Comparison of ENCODE assay signal across 8 cellular contexts in the genomic region with DNA sequence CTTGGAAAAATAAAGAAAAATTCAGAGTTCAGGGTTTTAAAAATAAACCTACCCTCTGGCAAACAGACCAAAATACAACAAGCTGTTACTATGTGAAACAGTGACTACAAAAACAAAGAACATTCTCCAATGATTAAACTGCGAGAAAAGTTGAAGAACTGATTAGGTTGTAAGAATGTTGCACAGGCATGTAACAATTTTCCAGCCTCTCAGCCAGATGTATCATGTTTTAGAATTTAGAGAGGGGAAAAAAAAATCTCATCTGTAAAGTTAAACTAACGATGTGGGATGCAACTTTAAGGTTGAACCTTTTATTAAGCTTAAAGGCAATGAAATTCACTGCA.
A peak's percentile ranks its signal among the peaks of the same experiment; 100 is the strongest.
DNase-seq lines count a peak whose midpoint lies in the region; ATAC-seq and TF ChIP-seq lines count a peak whose summit lies in the region.

No MANE protein-coding gene starts in this region.

- H3K4me3 ChIP-seq in SK-N-MC: peak overlapping the region; percentile 76
- H3K4me3 ChIP-seq in prostate gland: no peak overlapping the region

- peak overlapping the region; percentile 58 for H3K9ac ChIP-seq in SK-N-MC (ENCODE audit: insufficient read length)

- H3K27me3 ChIP-seq in foreskin keratinocyte: peaks cover 14% of the 10 kb centered on the region
- no peaks in the 10 kb centered on the region for H3K27me3 ChIP-seq in prostate gland (replicated peaks; ENCODE audit: insufficient read depth)

- H3K9me3 ChIP-seq in SK-N-MC (ENCODE audit: low read depth, low read length) (no peaks in the 10 kb centered on the region), prostate gland (no peaks in the 10 kb centered on the region), T-helper 17 cell (ENCODE audit: control insufficient read depth, low read length, poor library complexity, severe bottlenecking) (no peaks in the 10 kb centered on the region)

- WGBS in prostate gland: 10% methylated on average over 2 of the region's 2 CpGs

- H3K36me3 ChIP-seq in SK-N-MC (ENCODE audit: insufficient read depth, low read length) (no peaks in the 10 kb centered on the region), prostate gland (no peaks in the 10 kb centered on the region)

- H3K4me1 Mint-ChIP-seq in Calu3 (ENCODE audit: low read depth, unreplicated experiment) (peaks cover 31% of the 10 kb centered on the region), T-helper 17 cell (peaks cover 4% of the 10 kb centered on the region)

- intact Hi-C loops in Calu3 (cut with micrococcal nuclease; ENCODE audit: unreplicated experiment): loop anchor here (5.0 kb wide), 1 partner anchor 41 kb away; no protein-coding TSS in a partner anchor
- intact Hi-C loops in prostate gland (cut with DNase I): loop anchor here (5.0 kb wide), 1 partner anchor 46 kb away; no protein-coding TSS in a partner anchor

- CTCF ChIA-PET in Calu3 (lab: Charles Lee): no interaction called here

- H3K27me3 Mint-ChIP-seq in Calu3 (ENCODE audit: unreplicated experiment) (no peaks in the 10 kb centered on the region), T-helper 17 cell (peaks cover 4% of the 10 kb centered on the region)

- no TSS peak for BruUV-seq in Calu3 (replicated peaks; lab: Mats Ljungman, UMichigan)

- peak overlapping the region; percentile 99 for H3K27ac ChIP-seq in SK-N-MC
- peak overlapping the region; percentile 95 for H3K27ac ChIP-seq in foreskin keratinocyte
- peak overlapping the region; percentile 16 to 22 for H3K27ac ChIP-seq in prostate gland

- DNase-seq in Calu3 (no peak), SK-N-MC (ENCODE audit: low read depth, low spot score) (no peak), foreskin keratinocyte (peak in 1 of 2 donors; percentile 75), prostate gland (ENCODE audit: low spot score) (no peak), cerebellar nuclear complex (lab: John Stamatoyannopoulos, UW) (no peak), T-helper 17 cell (no peak), cerebellum (ENCODE audit: low spot score) (no peak)
- DNase-seq in activated effector memory CD4-positive, alpha-beta T cell treated with anti-CD3 and anti-CD28 coated beads, Interleukin-2, amount 50 U/mL, for 16 hours: no peak

- peak overlapping the region; percentile 57 for H3K4me3 Mint-ChIP-seq in Calu3 (ENCODE audit: low read depth, unreplicated experiment)
- no peak overlapping the region for H3K4me3 Mint-ChIP-seq in T-helper 17 cell

- H3K9me3 Mint-ChIP-seq in Calu3 (ENCODE audit: low read depth, unreplicated experiment): no peaks in the 10 kb centered on the region

- H3K27ac Mint-ChIP-seq in Calu3 (ENCODE audit: unreplicated experiment): peak overlapping the region; percentile 92
- H3K27ac Mint-ChIP-seq in T-helper 17 cell: no peak overlapping the region

- ATAC-seq in foreskin keratinocyte (peak; percentile 57), T-helper 17 cell (no peak)

- TF ChIP-seq CTCF in Calu3 (IDR thresholded peaks at IDR 0.05; ENCODE audit: unreplicated experiment): no peak
- TF ChIP-seq CTCF in foreskin keratinocyte (conservative IDR thresholded peaks at IDR 0.05): no peak
- no peak for TF ChIP-seq CTCF in prostate gland (IDR thresholded peaks at IDR 0.05)

- H3K4me1 ChIP-seq in foreskin keratinocyte: peaks cover 18% of the 10 kb centered on the region
- no peaks in the 10 kb centered on the region for H3K4me1 ChIP-seq in prostate gland (replicated peaks)

- H3K36me3 Mint-ChIP-seq in Calu3 (ENCODE audit: insufficient read depth, unreplicated experiment): peaks cover 12% of the 10 kb centered on the region
- no peaks in the 10 kb centered on the region for H3K36me3 Mint-ChIP-seq in T-helper 17 cell (ENCODE audit: low read depth)

- TF ChIP-seq POLR2A in prostate gland (IDR thresholded peaks at IDR 0.05): no peak

Comparison
In these comparisons a context has a peak if more than half of its experiments do, and no peak if none do; other contexts are left out.
1. H3K27ac ChIP-seq: peak in every context shown above with its lines; median percentile 99 in SK-N-MC; 95 in foreskin keratinocyte; 19 in prostate gland.